ENCODE assay signal across 13 cellular contexts in the genomic region with DNA sequence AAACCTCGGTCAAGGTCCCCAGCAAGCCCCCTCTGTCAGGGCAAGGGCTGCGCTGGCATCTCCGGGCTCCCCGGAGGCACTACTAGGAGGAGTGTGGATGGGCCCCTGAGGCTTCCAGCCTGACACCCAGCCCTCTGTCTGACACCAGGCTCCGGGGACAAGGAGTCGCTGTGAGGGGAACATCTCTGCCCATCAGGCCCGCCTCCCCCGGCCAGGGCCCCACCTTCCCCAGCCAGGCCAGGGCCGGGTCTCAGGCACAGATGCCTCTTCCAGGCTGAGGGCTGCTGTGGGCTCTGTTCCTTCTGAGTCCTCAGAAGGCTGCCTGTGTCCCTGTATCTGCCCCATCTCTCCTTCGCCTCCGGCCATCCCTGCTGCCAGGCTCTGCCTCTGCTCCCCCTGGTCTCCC. TPM values are rescaled to one million over a fixed set of nuclear protein-coding genes. Genes with fewer than 3 reads are reported as not detected.
DNase-seq lines count a peak whose midpoint lies in the region; ATAC-seq and TF ChIP-seq lines count a peak whose summit lies in the region.
"Had no signal": no experiment of that assay in that cellular context is flagged by ENCODE, and none has a peak within 500 bp of the region (broad histone marks: within the 10 kb centered on the region; RNA-seq: fewer than 3 reads in every experiment).

No MANE protein-coding gene starts in this region.

- CTCF ChIA-PET in Panc1 (lab: Charles Lee): no interaction called here

- H3K27ac Mint-ChIP-seq in neural crest cell (ENCODE audit: unreplicated experiment): no peak overlapping the region

- DNase-seq in Panc1 (ENCODE audit: low read depth, low spot score) (no peak), dorsolateral prefrontal cortex (no peak), neural crest cell (ENCODE audit: low read depth, low spot score) (no peak), tibial artery (no peak), NCI-H1694 treated with DMSO at 0.1 percent for 48 hours (lab: John Stamatoyannopoulos, UW) (no peak), NCI-H2171 (lab: John Stamatoyannopoulos, UW) (no peak), NCI-H187 treated with DMSO at 0.1 percent for 48 hours (lab: John Stamatoyannopoulos, UW) (no peak)
- DNase-seq: activated effector memory CD4-positive, alpha-beta T cell treated with anti-CD3 and anti-CD28 coated beads, Interleukin-2, amount 50 U/mL, for 16 hours; brain microvascular endothelial cell; left cardiac atrium; SIG-M5 had no signal

- H3K27me3 ChIP-seq in Panc1 (ENCODE audit: control insufficient read depth, insufficient read depth, low read length) (no peaks in the 10 kb centered on the region), dorsolateral prefrontal cortex (no peaks in the 10 kb centered on the region), tibial artery (no peaks in the 10 kb centered on the region)
- H3K27me3 ChIP-seq: brain microvascular endothelial cell had no signal

- in situ Hi-C loops in Panc1 (cut with HindIII; ENCODE audit: low pct_unique_long_range_greater_than_20kb, low sequenced_read_pairs): no loop called here

- intact Hi-C loops in Panc1 (cut with micrococcal nuclease; ENCODE audit: unreplicated experiment) (no loop called here), dorsolateral prefrontal cortex (cut with DNase I) (no loop called here), tibial artery (cut with DNase I; ENCODE audit: low total_unique reads) (no loop called here)

- no peaks in the 10 kb centered on the region for H3K9me3 ChIP-seq in Panc1 (ENCODE audit: control insufficient read depth, insufficient read depth, low read depth, low read length)
- H3K9me3 ChIP-seq in tibial artery: no peaks in the 10 kb centered on the region

- peak; percentile 18; the same call in 1 of the 2 replicates for ATAC-seq in Panc1
- no peak for ATAC-seq in HG02870 (IDR thresholded peaks at IDR 0.05; ENCODE audit: unreplicated experiment)
- ATAC-seq: left cardiac atrium had no signal

- peak overlapping the region; percentile 31 for H3K4me3 Mint-ChIP-seq in neural crest cell

- no TSS peak for BruUV-seq in Panc1 (replicated peaks; lab: Mats Ljungman, UMichigan)

- H3K4me1 ChIP-seq in Panc1 (ENCODE audit: control insufficient read depth, insufficient read depth, low read length): peaks cover 33% of the 10 kb centered on the region
- H3K4me1 ChIP-seq in tibial artery: peaks cover 9 to 94% (median 86%) of the 10 kb centered on the region in 4 donors

- H3K36me3 ChIP-seq in Panc1 (ENCODE audit: control insufficient read depth, insufficient read depth, low read length) (no peaks in the 10 kb centered on the region), tibial artery (peaks cover 10 to 20% (median 14%) of the 10 kb centered on the region in 3 donors)
- H3K36me3 ChIP-seq: brain microvascular endothelial cell had no signal

- H3K36me3 Mint-ChIP-seq in neural crest cell (ENCODE audit: low read depth): no peaks in the 10 kb centered on the region

- H3K27ac ChIP-seq in Panc1 (ENCODE audit: low read length) (no peak overlapping the region), dorsolateral prefrontal cortex (peak overlapping the region in 45 of 59 donors; percentile 2 to 85 (median 57)), tibial artery (peak overlapping the region; percentile 93 to 96)
- H3K27ac ChIP-seq: brain microvascular endothelial cell had no signal

- H3K4me3 ChIP-seq in Panc1 (ENCODE audit: low read depth in 2 of 2, low read length in 2 of 2): no peak overlapping the region
- no peak overlapping the region for H3K4me3 ChIP-seq in dorsolateral prefrontal cortex
- H3K4me3 ChIP-seq in tibial artery: no peak overlapping the region

- no peaks in the 10 kb centered on the region for H3K9me3 Mint-ChIP-seq in neural crest cell
- H3K9me3 Mint-ChIP-seq: nephron had no signal

- peaks cover 56% of the 10 kb centered on the region for H3K4me1 Mint-ChIP-seq in neural crest cell

- no peak for TF ChIP-seq CTCF in Panc1 (IDR thresholded peaks at IDR 0.05)
- TF ChIP-seq CTCF in dorsolateral prefrontal cortex (IDR thresholded peaks at IDR 0.05 in 54 of 56, conservative IDR thresholded peaks at IDR 0.05 in 2 of 56; ENCODE audit: low read depth in 1 of 56, partially characterized antibody in 56 of 56): no peak
- no peak for TF ChIP-seq CTCF in neural crest cell (conservative IDR thresholded peaks at IDR 0.05)
- no peak for TF ChIP-seq CTCF in tibial artery (IDR thresholded peaks at IDR 0.05)

- POLR2A ChIA-PET in Panc1 (lab: Charles Lee): no interaction called here

- no peaks in the 10 kb centered on the region for H3K27me3 Mint-ChIP-seq in neural crest cell (ENCODE audit: low read depth)

RNA-seq across cellular contexts. Expression of gene CSPG4, which starts 15.8 kb away (rescaled TPM):
- total RNA-seq in Panc1 (2021; ENCODE audit: unreplicated experiment) (17.5 TPM), dorsolateral prefrontal cortex (10 to 100 TPM in 109 of 120 experiments, 1 to 10 TPM in 11; 5.6 to 30.1 (median 13.8) TPM), neural crest cell (5.3 and 5.4 TPM in 2 replicates)
- 15.5 TPM for polyA plus RNA-seq in Panc1 (2012; ENCODE audit: insufficient read length)

RNA-seq across cellular contexts. Expression of gene SNX33, which starts 49.1 kb away (rescaled TPM):
- total RNA-seq in Panc1 (2021; ENCODE audit: unreplicated experiment) (17.0 TPM), dorsolateral prefrontal cortex (10 to 100 TPM in 90 of 120 experiments, 1 to 10 TPM in 30; 5.9 to 32.5 (median 11.7) TPM), neural crest cell (22.2 and 23.4 TPM in 2 replicates)
- 19.5 TPM for polyA plus RNA-seq in Panc1 (2012; ENCODE audit: insufficient read length)

RNA-seq across cellular contexts. Expression of gene IMP3, which starts 56.8 kb away (rescaled TPM):
- total RNA-seq in Panc1 (2021; ENCODE audit: unreplicated experiment) (56.0 TPM), dorsolateral prefrontal cortex (10 to 100 TPM; 32.2 to 67.9 (median 50.7) TPM), neural crest cell (79.4 and 84.3 TPM in 2 replicates)
- polyA plus RNA-seq in Panc1 (2012; ENCODE audit: insufficient read length): 58.5 TPM
